1 cellular context compared by ENCODE assay signal in genomic region chr7:139629392-139630082, GRCh38.
TF ChIP-seq lines count a peak whose summit lies in the region.

No MANE protein-coding gene starts in this region.

TF ChIP-seq in HCT116, 20 proteins besides CTCF, POLR2A, EP300 and RAD21 (continued from another document):
- TF ChIP-seq, protein P1, sequence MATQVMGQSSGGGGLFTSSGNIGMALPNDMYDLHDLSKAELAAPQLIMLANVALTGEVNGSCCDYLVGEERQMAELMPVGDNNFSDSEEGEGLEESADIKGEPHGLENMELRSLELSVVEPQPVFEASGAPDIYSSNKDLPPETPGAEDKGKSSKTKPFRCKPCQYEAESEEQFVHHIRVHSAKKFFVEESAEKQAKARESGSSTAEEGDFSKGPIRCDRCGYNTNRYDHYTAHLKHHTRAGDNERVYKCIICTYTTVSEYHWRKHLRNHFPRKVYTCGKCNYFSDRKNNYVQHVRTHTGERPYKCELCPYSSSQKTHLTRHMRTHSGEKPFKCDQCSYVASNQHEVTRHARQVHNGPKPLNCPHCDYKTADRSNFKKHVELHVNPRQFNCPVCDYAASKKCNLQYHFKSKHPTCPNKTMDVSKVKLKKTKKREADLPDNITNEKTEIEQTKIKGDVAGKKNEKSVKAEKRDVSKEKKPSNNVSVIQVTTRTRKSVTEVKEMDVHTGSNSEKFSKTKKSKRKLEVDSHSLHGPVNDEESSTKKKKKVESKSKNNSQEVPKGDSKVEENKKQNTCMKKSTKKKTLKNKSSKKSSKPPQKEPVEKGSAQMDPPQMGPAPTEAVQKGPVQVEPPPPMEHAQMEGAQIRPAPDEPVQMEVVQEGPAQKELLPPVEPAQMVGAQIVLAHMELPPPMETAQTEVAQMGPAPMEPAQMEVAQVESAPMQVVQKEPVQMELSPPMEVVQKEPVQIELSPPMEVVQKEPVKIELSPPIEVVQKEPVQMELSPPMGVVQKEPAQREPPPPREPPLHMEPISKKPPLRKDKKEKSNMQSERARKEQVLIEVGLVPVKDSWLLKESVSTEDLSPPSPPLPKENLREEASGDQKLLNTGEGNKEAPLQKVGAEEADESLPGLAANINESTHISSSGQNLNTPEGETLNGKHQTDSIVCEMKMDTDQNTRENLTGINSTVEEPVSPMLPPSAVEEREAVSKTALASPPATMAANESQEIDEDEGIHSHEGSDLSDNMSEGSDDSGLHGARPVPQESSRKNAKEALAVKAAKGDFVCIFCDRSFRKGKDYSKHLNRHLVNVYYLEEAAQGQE (IDR thresholded peaks at IDR 0.05; ENCODE audit: low read depth): no peak
- TF ChIP-seq YY1 (IDR thresholded peaks at IDR 0.05; ENCODE audit: extremely low read depth, insufficient replicate concordance, low read depth, low read length) (no peak), POLR2AphosphoS5 (IDR thresholded peaks at IDR 0.05; ENCODE audit: low read depth, low read length) (no peak), CEBPB (IDR thresholded peaks at IDR 0.05; ENCODE audit: low read depth) (no peak), ELF1 (IDR thresholded peaks at IDR 0.05; ENCODE audit: borderline replicate concordance, low read depth) (no peak), EZH2 (IDR thresholded peaks at IDR 0.05) (no peak), ZBTB33 (IDR thresholded peaks at IDR 0.05; ENCODE audit: extremely low read depth, insufficient replicate concordance, low read length) (no peak), SP1 (IDR thresholded peaks at IDR 0.05; ENCODE audit: low read depth) (no peak), CBX3 (IDR thresholded peaks at IDR 0.05; ENCODE audit: low read depth) (no peak), EZH2phosphoT487 (IDR thresholded peaks at IDR 0.05; ENCODE audit: borderline replicate concordance) (no peak), FOSL1 (IDR thresholded peaks at IDR 0.05; ENCODE audit: low read depth) (no peak), EGR1 (IDR thresholded peaks at IDR 0.05; ENCODE audit: low read depth) (no peak), ZFX (IDR thresholded peaks at IDR 0.05) (no peak)
- TF ChIP-seq, protein P2, sequence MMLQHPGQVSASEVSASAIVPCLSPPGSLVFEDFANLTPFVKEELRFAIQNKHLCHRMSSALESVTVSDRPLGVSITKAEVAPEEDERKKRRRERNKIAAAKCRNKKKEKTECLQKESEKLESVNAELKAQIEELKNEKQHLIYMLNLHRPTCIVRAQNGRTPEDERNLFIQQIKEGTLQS (IDR thresholded peaks at IDR 0.05): no peak
